17 cellular contexts compared by ENCODE assay signal in the genomic region with DNA sequence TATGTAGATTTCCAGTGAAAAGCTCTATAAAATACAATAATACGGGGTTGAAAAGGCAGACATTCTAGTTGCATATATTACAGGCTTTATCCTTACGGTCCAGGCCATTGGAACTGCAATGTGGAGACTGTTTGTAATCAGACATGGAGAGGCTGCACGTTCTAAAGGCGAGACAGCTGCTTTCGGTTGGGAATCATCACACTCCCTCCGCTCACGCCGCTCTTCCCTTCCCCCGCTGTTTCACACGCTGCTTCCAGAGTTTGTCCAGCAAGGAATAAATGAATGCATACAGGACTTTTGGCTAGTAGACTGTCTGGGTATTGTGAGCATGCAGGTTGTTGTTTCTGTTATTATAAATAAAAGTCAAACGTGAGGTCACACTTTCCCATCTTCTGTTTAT. TPM values are rescaled to one million over a fixed set of nuclear protein-coding genes. Genes with fewer than 3 reads are reported as not detected.
DNase-seq lines count a peak whose midpoint lies in the region; ATAC-seq and TF ChIP-seq lines count a peak whose summit lies in the region.
"Had no signal": no experiment of that assay in that cellular context is flagged by ENCODE, and none has a peak within 500 bp of the region (broad histone marks: within the 10 kb centered on the region; RNA-seq: fewer than 3 reads in every experiment).

No MANE protein-coding gene starts in this region.

- peak overlapping the region in 1 of 2 experiments; percentile 38 for H3K4me3 ChIP-seq in mesenchymal stem cell (ENCODE audit: insufficient read depth in 1 of 2, low read depth in 1 of 2, low read length in 2 of 2)
- H3K4me3 ChIP-seq in smooth muscle cell: no peak overlapping the region
- no peak overlapping the region for H3K4me3 ChIP-seq in colonic mucosa
- H3K4me3 ChIP-seq: SK-N-MC had no signal

- H3K4ac ChIP-seq in mesenchymal stem cell (ENCODE audit: low read depth in 1 of 2, low read length in 2 of 2): no peak overlapping the region

- H3K4me3 Mint-ChIP-seq in HFFc6: peak overlapping the region; percentile 2; the same call in 1 of the 2 replicates
- H3K4me3 Mint-ChIP-seq in brain: no peak overlapping the region

- peaks cover 19% of the 10 kb centered on the region for H3F3A ChIP-seq in smooth muscle cell (ENCODE audit: low read depth)

- H3K27ac ChIP-seq in mesenchymal stem cell (ENCODE audit: low read length, poor library complexity, severe bottlenecking): no peak overlapping the region
- H3K27ac ChIP-seq in smooth muscle cell (ENCODE audit: low read depth): peak overlapping the region; percentile 89
- H3K27ac ChIP-seq in colonic mucosa: no peak overlapping the region
- H3K27ac ChIP-seq: C4-2B, KMS-11, SK-N-MC had no signal

- no peak overlapping the region for H3K23ac ChIP-seq in mesenchymal stem cell (ENCODE audit: low read length in 2 of 2)

- H3K27ac Mint-ChIP-seq in HFFc6 (no peak overlapping the region), brain (peak overlapping the region in 4 of 5 experiments; percentile 74 to 100 (median 88))

- no peaks in the 10 kb centered on the region for H3K9me3 Mint-ChIP-seq in HFFc6
- H3K9me3 Mint-ChIP-seq in brain: no peaks in the 10 kb centered on the region

- no peak overlapping the region for H3K9ac ChIP-seq in mesenchymal stem cell (ENCODE audit: low read length)
- H3K9ac ChIP-seq in smooth muscle cell (ENCODE audit: low read depth): no peak overlapping the region
- H3K9ac ChIP-seq in colonic mucosa (ENCODE audit: low read depth in 2 of 2, low read length in 2 of 2): no peak overlapping the region
- H3K9ac ChIP-seq: KMS-11 had no signal

- H2BK15ac ChIP-seq in mesenchymal stem cell (ENCODE audit: low read depth, poor library complexity, severe bottlenecking): no peak overlapping the region

- H2AK5ac ChIP-seq in mesenchymal stem cell (ENCODE audit: low read length, severe bottlenecking): peak overlapping the region; percentile 35

- no peak for DNase-seq in HFFc6
- no peak for DNase-seq in mesenchymal stem cell
- no peak for DNase-seq in smooth muscle cell (lab: John Stamatoyannopoulos, UW; ENCODE audit: unreplicated experiment)
- DNase-seq in colonic mucosa: no peak
- DNase-seq: AML-193, GOT3, MV-4-11, NCI-H187, NCI-H774 had no signal

- no peak overlapping the region for H2BK12ac ChIP-seq in mesenchymal stem cell (ENCODE audit: low read length in 2 of 2)

- no peak overlapping the region for H2AFZ ChIP-seq in mesenchymal stem cell (ENCODE audit: low read depth, low read length)
- H2AFZ ChIP-seq in smooth muscle cell (ENCODE audit: low read depth): no peak overlapping the region

- 90% methylated on average over 11 of the region's 11 CpGs for WGBS in mesenchymal stem cell
- WGBS in smooth muscle cell (ENCODE audit: low lambda C conversion rate): 71% methylated on average over 11 of the region's 11 CpGs

- H3K36me3 Mint-ChIP-seq in HFFc6 (ENCODE audit: low read depth): no peaks in the 10 kb centered on the region
- H3K36me3 Mint-ChIP-seq in brain: peaks cover 13% of the 10 kb centered on the region

- no peaks in the 10 kb centered on the region for H4K20me1 ChIP-seq in smooth muscle cell (ENCODE audit: low read depth)

- H3K9me3 ChIP-seq in mesenchymal stem cell (ENCODE audit: control insufficient read depth, low read length) (no peaks in the 10 kb centered on the region), smooth muscle cell (replicated peaks; ENCODE audit: low read depth) (no peaks in the 10 kb centered on the region), colonic mucosa (no peaks in the 10 kb centered on the region)

- peaks cover 6 to 31% of the 10 kb centered on the region in 2 experiments for H3K27me3 ChIP-seq in mesenchymal stem cell (ENCODE audit: control insufficient read depth in 1 of 2, insufficient read depth in 1 of 2, low read length in 2 of 2)
- H3K27me3 ChIP-seq in smooth muscle cell (ENCODE audit: low read depth): no peaks in the 10 kb centered on the region
- no peaks in the 10 kb centered on the region for H3K27me3 ChIP-seq in colonic mucosa

- H3K4me2 ChIP-seq in mesenchymal stem cell (ENCODE audit: low read length, poor library complexity, severe bottlenecking) (no peak overlapping the region), smooth muscle cell (peak overlapping the region; percentile 81)
- H3K4me2 ChIP-seq: KMS-11 had no signal

- H3K27me3 Mint-ChIP-seq in HFFc6 (ENCODE audit: insufficient read depth) (peaks cover 21% of the 10 kb centered on the region), brain (no peaks in the 10 kb centered on the region)

- peaks cover 25% of the 10 kb centered on the region for H3K4me1 Mint-ChIP-seq in HFFc6 (ENCODE audit: low read depth)
- peaks cover 88% of the 10 kb centered on the region for H3K4me1 Mint-ChIP-seq in brain

- H3K4me1 ChIP-seq in mesenchymal stem cell (ENCODE audit: control insufficient read depth, insufficient read depth, low read depth, low read length) (peaks cover 45% of the 10 kb centered on the region), smooth muscle cell (ENCODE audit: low read depth) (peaks cover 7% of the 10 kb centered on the region), colonic mucosa (no peaks in the 10 kb centered on the region)

- H3K18ac ChIP-seq in mesenchymal stem cell (ENCODE audit: low read depth in 1 of 2, low read length in 2 of 2): no peak overlapping the region

- peaks cover 0 to 2% of the 10 kb centered on the region in 2 experiments for H3K36me3 ChIP-seq in mesenchymal stem cell (ENCODE audit: control insufficient read depth in 1 of 2, insufficient read depth in 2 of 2, low read depth in 1 of 2, low read length in 2 of 2)
- H3K36me3 ChIP-seq in smooth muscle cell (ENCODE audit: low read depth): no peaks in the 10 kb centered on the region
- no peaks in the 10 kb centered on the region for H3K36me3 ChIP-seq in colonic mucosa

- H3K79me1 ChIP-seq in mesenchymal stem cell (replicated peaks; ENCODE audit: low read length, poor library complexity, severe bottlenecking): no peaks in the 10 kb centered on the region

- no peak overlapping the region for H2BK5ac ChIP-seq in mesenchymal stem cell (ENCODE audit: low read depth, low read length, poor library complexity, severe bottlenecking)

- no peaks in the 10 kb centered on the region for H3K79me2 ChIP-seq in smooth muscle cell (ENCODE audit: low read depth)

- H4K8ac ChIP-seq in mesenchymal stem cell (ENCODE audit: low read length): no peak overlapping the region

- no peak overlapping the region for H3K14ac ChIP-seq in mesenchymal stem cell (ENCODE audit: low read length in 2 of 2)

- H4K91ac ChIP-seq in mesenchymal stem cell (ENCODE audit: low read length): no peak overlapping the region

- ATAC-seq in GM21528 (IDR thresholded peaks at IDR 0.05; ENCODE audit: low FRiP score, unreplicated experiment): no peak
- ATAC-seq in HG02798 (IDR thresholded peaks at IDR 0.05; ENCODE audit: poor library complexity, unreplicated experiment): no peak

- no peak overlapping the region for H2BK120ac ChIP-seq in mesenchymal stem cell (ENCODE audit: low read depth, low read length)

- TF ChIP-seq CTCF in HFFc6 (IDR thresholded peaks at IDR 0.05) (no peak), brain (conservative IDR thresholded peaks at IDR 0.05) (no peak), smooth muscle cell (IDR thresholded peaks at IDR 0.05; ENCODE audit: borderline replicate concordance, insufficient read depth, poor library complexity, severe bottlenecking) (no peak), colonic mucosa (IDR thresholded peaks at IDR 0.05) (no peak)

- intact Hi-C loops in colonic mucosa (cut with DNase I): loop anchor here (5.0 to 10.0 kb wide), 2 partner anchors 119 to 438 kb away; no protein-coding TSS in a partner anchor

RNA-seq across cellular contexts. Expression of gene EFCAB6, which starts 13.5 kb away (rescaled TPM):
- total RNA-seq in HFFc6 (2021; fragmentation: NEBNext Ultra II Directional; extraction: Animal tissue kit (Norgen Biotek cat#: 25700)): under 1 TPM; 0.33 to 0.95 (median 0.64) TPM
- 0.90 TPM for polyA plus RNA-seq in brain (ENCODE audit: insufficient read depth, low read depth, low replicate concordance)
- polyA plus RNA-seq in mesenchymal stem cell (2013, experiment 1 of 2): 0.51 TPM
- polyA plus RNA-seq in mesenchymal stem cell (2013, experiment 2 of 2): 0.29 TPM
- 1.6 and 2.9 TPM in 2 replicates for total RNA-seq in smooth muscle cell
- 0.59 and 0.80 TPM in 2 replicates for polyA plus RNA-seq in smooth muscle cell
- under 1 TPM; 0.35 to 0.80 TPM for total RNA-seq in colonic mucosa

RNA-seq across cellular contexts. Expression of gene SULT4A1, which starts 36.7 kb away (rescaled TPM):
- not detected for total RNA-seq in HFFc6 (2021; fragmentation: NEBNext Ultra II Directional; extraction: Animal tissue kit (Norgen Biotek cat#: 25700))
- polyA plus RNA-seq in brain (ENCODE audit: insufficient read depth, low read depth, low replicate concordance) (41.8 TPM), smooth muscle cell (4.9 and 5.0 TPM in 2 replicates)
- 0.04 TPM for polyA plus RNA-seq in mesenchymal stem cell (2013, experiment 1 of 2)
- 0.04 TPM for polyA plus RNA-seq in mesenchymal stem cell (2013, experiment 2 of 2)
- total RNA-seq in smooth muscle cell (2.6 and 2.7 TPM in 2 replicates), colonic mucosa (under 1 TPM; 0.10 to 0.82 TPM)
- total RNA-seq: HT-29, OCI-LY7 had no signal
